In the genomic region with DNA sequence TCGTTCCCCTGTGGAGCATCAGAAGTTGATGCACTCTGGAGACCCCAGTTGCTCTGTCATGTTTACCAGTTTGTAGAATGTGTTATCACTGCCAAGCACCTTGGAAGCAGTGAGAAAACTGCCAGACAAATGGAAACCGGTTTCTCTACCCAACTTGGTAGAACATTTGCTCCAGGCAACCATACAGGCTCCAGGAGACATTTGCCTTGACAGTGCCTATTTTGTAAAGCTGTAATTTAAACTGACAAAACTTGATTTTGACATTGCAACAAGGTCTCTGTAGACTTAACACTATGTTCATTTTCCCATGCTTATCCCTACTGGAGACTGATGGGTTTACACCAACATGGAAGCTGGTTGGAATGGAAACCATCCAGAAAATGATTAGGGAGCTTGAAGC, we compare ENCODE assay signal across 23 cellular contexts.
"Had no signal": no experiment of that assay in that cellular context is flagged by ENCODE, and none has a peak within 500 bp of the region (broad histone marks: within the 10 kb centered on the region; RNA-seq: fewer than 3 reads in every experiment).

No MANE protein-coding gene starts in this region.

- H3K36me3 ChIP-seq: SJSA1 had no signal

- H3K4me2 ChIP-seq: KMS-11 had no signal

- H3K4me3 Mint-ChIP-seq: IgD-negative memory B cell had no signal

- H3K27ac ChIP-seq: HL-60, KMS-11, RWPE1, SJSA1, SK-N-MC had no signal

- H3K9ac ChIP-seq: KMS-11 had no signal

- ATAC-seq: K562 had no signal

- H3K27ac Mint-ChIP-seq: IgD-negative memory B cell had no signal

- H3K9me3 Mint-ChIP-seq: IgD-negative memory B cell had no signal

- DNase-seq: Kasumi-1, MV-4-11, NCI-H1048, NCI-H1105, NCI-H1417, NCI-H146, NCI-H1694 treated with DMSO at 0.1 percent for 48 hours, NCI-H1930, NCI-H2081, NCI-H2107, NCI-H226, NCI-H510A, NCI-H524 treated with DMSO at 0.1 percent for 48 hours, NCI-H774, SIG-M5 had no signal

- H3K27me3 ChIP-seq: SJSA1 had no signal

- FAIRE-seq: HTR-8/SVneo, K562 had no signal

- H3K4me3 ChIP-seq: K562, SJSA1, SK-N-MC had no signal
